ENCODE assay signal across 1 cellular context in genomic region chr10:34255075-34255474, GRCh38.
TF ChIP-seq lines count a peak whose summit lies in the region.

No MANE protein-coding gene starts in this region.

TF ChIP-seq in HCT116, 20 proteins besides CTCF, POLR2A, EP300 and RAD21 (continued from another document):
- TF ChIP-seq ZBTB33 (IDR thresholded peaks at IDR 0.05; ENCODE audit: extremely low read depth, insufficient replicate concordance, low read length) = no peak
- TF ChIP-seq REST (IDR thresholded peaks at IDR 0.05; ENCODE audit: low read depth) = no peak
